ENCODE assay signal across 2 cellular contexts in genomic region chrX:10607233-10607632, GRCh38.
A peak's percentile ranks its signal among the peaks of the same experiment; 100 is the strongest.
TF ChIP-seq lines count a peak whose summit lies in the region.

No MANE protein-coding gene starts in this region.

TF ChIP-seq in A549, 52 proteins besides CTCF, POLR2A, EP300 and RAD21:
- TF ChIP-seq USF2 (IDR thresholded peaks at IDR 0.05) (no peak), ELK1 (IDR thresholded peaks at IDR 0.05; ENCODE audit: low read depth, low read length) (no peak), CEBPB (IDR thresholded peaks at IDR 0.05) (peak in 1 of 2 experiments; percentile 63; a peak in 2 of 4 replicates), PBX3 (IDR thresholded peaks at IDR 0.05) (no peak)

TF ChIP-seq in IMR-90, 13 proteins besides CTCF, POLR2A, EP300 and RAD21:
- TF ChIP-seq RFX5 (IDR thresholded peaks at IDR 0.05; ENCODE audit: low read depth, low read length) = no peak
- no peak for TF ChIP-seq RCOR1 (IDR thresholded peaks at IDR 0.05; ENCODE audit: insufficient replicate concordance, low read length)
- no peak for TF ChIP-seq MAZ (IDR thresholded peaks at IDR 0.05; ENCODE audit: borderline replicate concordance, low read depth, low read length)
- no peak for TF ChIP-seq MXI1 (IDR thresholded peaks at IDR 0.05; ENCODE audit: borderline replicate concordance, low read depth, low read length)
- no peak for TF ChIP-seq CHD1 (IDR thresholded peaks at IDR 0.05; ENCODE audit: low read depth, low read length)
- TF ChIP-seq FOS (IDR thresholded peaks at IDR 0.05; ENCODE audit: low read depth, low read length) = no peak
- no peak for TF ChIP-seq SMC3 (IDR thresholded peaks at IDR 0.05; ENCODE audit: low read depth, low read length)
- no peak for TF ChIP-seq ELK1 (IDR thresholded peaks at IDR 0.05; ENCODE audit: borderline replicate concordance, low read depth, low read length)
- TF ChIP-seq NFE2L2 (IDR thresholded peaks at IDR 0.05; ENCODE audit: low read depth, low read length) = no peak
